12 cellular contexts compared by ENCODE assay signal in the genomic region with DNA sequence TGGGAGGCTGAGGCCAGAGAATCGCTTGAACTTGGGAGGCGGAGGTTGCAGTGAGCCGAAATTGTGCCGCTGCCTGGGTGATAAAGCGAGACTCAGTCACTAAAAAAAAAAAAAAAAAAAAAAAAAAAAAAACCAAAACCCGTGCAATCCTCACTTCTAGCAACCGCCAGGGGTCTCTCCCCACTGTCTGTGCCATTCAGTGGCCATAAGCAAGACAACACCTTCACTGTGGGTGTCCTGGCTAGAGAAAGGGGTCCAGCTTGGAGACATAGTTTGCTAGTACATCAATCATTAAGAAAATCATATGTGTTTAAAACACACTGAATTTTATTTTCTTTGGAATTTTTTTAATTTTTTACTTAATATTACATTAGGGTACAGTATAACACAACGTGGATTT.
DNase-seq lines count a peak whose midpoint lies in the region; ATAC-seq, FAIRE-seq and TF ChIP-seq lines count a peak whose summit lies in the region.
"Had no signal": no experiment of that assay in that cellular context is flagged by ENCODE, and none has a peak within 500 bp of the region (broad histone marks: within the 10 kb centered on the region; RNA-seq: fewer than 3 reads in every experiment).

No MANE protein-coding gene starts in this region.

- 66 to 72% (median 72%) methylated on average over 8 of the region's 8 CpGs for WGBS in small intestine, 3 donors

- H3K36me3 ChIP-seq in BE2C = no peaks in the 10 kb centered on the region
- no peaks in the 10 kb centered on the region for H3K36me3 ChIP-seq in small intestine (ENCODE audit: control insufficient read depth in 2 of 2, insufficient read depth in 2 of 2, low read length in 2 of 2)
- H3K36me3 ChIP-seq: neutrophil had no signal

- in situ Hi-C loops in GM13977 (cut with MboI; ENCODE audit: low pct_unique_long_range_greater_than_20kb, low sequenced_read_pairs, unreplicated experiment) = no loop called here

- no peak for ATAC-seq in GM21423 (IDR thresholded peaks at IDR 0.05; ENCODE audit: unreplicated experiment)

- H3K9me3 ChIP-seq in BE2C (no peaks in the 10 kb centered on the region), small intestine (ENCODE audit: control insufficient read depth, low read depth) (no peaks in the 10 kb centered on the region)
- H3K9me3 ChIP-seq: neutrophil had no signal

- H3K4me3 ChIP-seq in BE2C (ENCODE audit: low read depth, low read length) (no peak overlapping the region), fibroblast of mammary gland (ENCODE audit: control insufficient read depth, low read depth, low read length) (no peak overlapping the region), small intestine (ENCODE audit: low read depth in 1 of 2, low read length in 2 of 2) (no peak overlapping the region)
- H3K4me3 ChIP-seq: coronary artery had no signal

- H3K27me3 ChIP-seq in BE2C (peaks cover 27% of the 10 kb centered on the region), small intestine (ENCODE audit: control insufficient read depth in 2 of 2, insufficient read depth in 2 of 2, low read length in 2 of 2) (no peaks in the 10 kb centered on the region)

- peak; percentile 38; the same call in 1 of the 2 replicates for TF ChIP-seq CTCF in BE2C (IDR thresholded peaks at IDR 0.05; ENCODE audit: low read depth, low read length)
- TF ChIP-seq CTCF in GM13977 (IDR thresholded peaks at IDR 0.05; ENCODE audit: extremely low read depth, insufficient read depth, missing control alignments) = peak; percentile 32
- TF ChIP-seq CTCF in fibroblast of mammary gland (conservative IDR thresholded peaks at IDR 0.05; ENCODE audit: control insufficient read depth, insufficient read depth, low read depth, low read length) = peak; percentile 32

- H3K4me1 ChIP-seq in BE2C (no peaks in the 10 kb centered on the region), small intestine (ENCODE audit: control insufficient read depth in 2 of 2, insufficient read depth in 1 of 2, low read depth in 1 of 2, low read length in 1 of 2) (no peaks in the 10 kb centered on the region)

- DNase-seq in BE2C (peak; percentile 23), GM13977 (ENCODE audit: low spot score) (no peak), RKO (ENCODE audit: low spot score) (peak; percentile 20), fibroblast of mammary gland (ENCODE audit: low read depth) (no peak), kidney tubule cell (ENCODE audit: low spot score) (no peak), small intestine (no peak), NCI-H2196 treated with DMSO at 0.1 percent for 48 hours (lab: John Stamatoyannopoulos, UW; ENCODE audit: unreplicated experiment) (no peak)
- DNase-seq: NCI-H2227 treated with DMSO at 0.1 percent for 48 hours had no signal

- no peak for FAIRE-seq in small intestine (lab: Jason Lieb, UNC)

- no peak overlapping the region for H3K27ac ChIP-seq in small intestine (ENCODE audit: low read depth in 1 of 2, low read length in 1 of 2)
- H3K27ac ChIP-seq: coronary artery, KMS-11, neutrophil had no signal

Comparison
In these comparisons a context has a peak if more than half of its experiments do, and no peak if none do; other contexts are left out.
1. DNase-seq: peak in BE2C (single experiment) and RKO (single experiment); none in GM13977 (single experiment), fibroblast of mammary gland (single experiment), kidney tubule cell (single experiment), small intestine (single experiment) and NCI-H2196 treated with DMSO at 0.1 percent for 48 hours (single experiment).
2. Peak in every context shown above with its lines, with median percentiles within 50 percentile points of each other: CTCF ChIP-seq.